Comparison of ENCODE assay signal across 13 cellular contexts in genomic region chr11:11163256-11163655, GRCh38.
DNase-seq lines count a peak whose midpoint lies in the region; ATAC-seq and TF ChIP-seq lines count a peak whose summit lies in the region.
"Had no signal": no experiment of that assay in that cellular context is flagged by ENCODE, and none has a peak within 500 bp of the region (broad histone marks: within the 10 kb centered on the region; RNA-seq: fewer than 3 reads in every experiment).

No MANE protein-coding gene starts in this region.

- no peak overlapping the region for H4K8ac ChIP-seq in mesenchymal stem cell (ENCODE audit: low read length)

- H3K27me3 Mint-ChIP-seq in stimulated activated memory B cell treated with anti-CD40 and anti-IgM and Interleukin-4, amounts not matched to agents 10 μg/mL and 1 μg/mL and 100 μg/mL, for 72 hours: peaks cover 10% of the 10 kb centered on the region
- H3K27me3 Mint-ChIP-seq: stimulated activated naive CD8-positive, alpha-beta T cell treated with anti-CD3 and anti-CD28 coated beads, Interleukin-15, amount 100 ng/mL, for 72 hours had no signal

- DNase-seq in AG08395 (ENCODE audit: low spot score): peak; percentile 44
- no peak for DNase-seq in brain microvascular endothelial cell
- peak; percentile 16 for DNase-seq in mesenchymal stem cell
- DNase-seq in NCI-H226: no peak
- DNase-seq in COLO829 (ENCODE audit: low spot score): no peak
- DNase-seq: CD8-positive, alpha-beta T cell; NCI-H1105 treated with DMSO at 0.1 percent for 48 hours; stimulated activated naive CD8-positive, alpha-beta T cell treated with anti-CD3 and anti-CD28 coated beads, Interleukin-15, amount 100 ng/mL, for 72 hours had no signal

- H3K14ac ChIP-seq in mesenchymal stem cell (ENCODE audit: low read length in 2 of 2): no peak overlapping the region

- H3K4me2 ChIP-seq in mesenchymal stem cell (ENCODE audit: low read length, poor library complexity, severe bottlenecking): no peak overlapping the region

- H2BK15ac ChIP-seq in mesenchymal stem cell (ENCODE audit: low read depth, poor library complexity, severe bottlenecking): no peak overlapping the region

- H3K36me3 ChIP-seq in HEK293 (ENCODE audit: control insufficient read depth in 2 of 2, insufficient read depth in 1 of 2, low read length in 2 of 2) (no peaks in the 10 kb centered on the region), brain microvascular endothelial cell (replicated peaks) (no peaks in the 10 kb centered on the region), mesenchymal stem cell (ENCODE audit: control insufficient read depth in 1 of 2, insufficient read depth in 2 of 2, low read depth in 1 of 2, low read length in 2 of 2) (no peaks in the 10 kb centered on the region)

- H3K27me3 ChIP-seq in brain microvascular endothelial cell (replicated peaks) (no peaks in the 10 kb centered on the region), mesenchymal stem cell (ENCODE audit: control insufficient read depth in 1 of 2, insufficient read depth in 1 of 2, low read length in 2 of 2) (peaks cover 40 to 53% of the 10 kb centered on the region in 2 experiments)

- H3K9ac ChIP-seq in mesenchymal stem cell (ENCODE audit: low read length): no peak overlapping the region

- H3K79me1 ChIP-seq in mesenchymal stem cell (replicated peaks; ENCODE audit: low read length, poor library complexity, severe bottlenecking): no peaks in the 10 kb centered on the region

- H3K9me3 ChIP-seq in HEK293 (ENCODE audit: control insufficient read depth, insufficient read depth, low read depth, low read length) (no peaks in the 10 kb centered on the region), mesenchymal stem cell (ENCODE audit: control insufficient read depth, low read length) (no peaks in the 10 kb centered on the region)

- no peak overlapping the region for H2AK5ac ChIP-seq in mesenchymal stem cell (ENCODE audit: low read length, severe bottlenecking)

- H3K36me3 Mint-ChIP-seq in stimulated activated memory B cell treated with anti-CD40 and anti-IgM and Interleukin-4, amounts not matched to agents 10 μg/mL and 1 μg/mL and 100 μg/mL, for 72 hours: no peaks in the 10 kb centered on the region
- H3K36me3 Mint-ChIP-seq: CD8-positive, alpha-beta T cell; natural killer cell treated with Interleukin-12 subunit alpha and Interleukin-12 subunit beta and Interleukin-15 and Interleukin-18, amount 100 ng/mL, for 72 hours had no signal

- H3K27ac ChIP-seq in HEK293 (ENCODE audit: extremely low read depth, low read depth, low read length): no peak overlapping the region
- no peak overlapping the region for H3K27ac ChIP-seq in brain microvascular endothelial cell
- H3K27ac ChIP-seq in mesenchymal stem cell (ENCODE audit: low read length, poor library complexity, severe bottlenecking): no peak overlapping the region
- H3K27ac ChIP-seq: coronary artery had no signal

- no peak overlapping the region for H4K91ac ChIP-seq in mesenchymal stem cell (ENCODE audit: low read length)

- in situ Hi-C loops in brain microvascular endothelial cell (cut with HindIII; ENCODE audit: low pct_ligation_motif_present, low sequenced_read_pairs): no loop called here

- CTCF ChIA-PET in HEK293 (lab: Yijun Ruan, JAX): interaction anchor here (0.6 to 1.4 kb wide), 7 partner anchors 10 to 135 kb away, joined by 3 to 4 read pairs (median 4); no protein-coding TSS in a partner anchor

- no peak for ATAC-seq in GM21529 (IDR thresholded peaks at IDR 0.05; ENCODE audit: unreplicated experiment)
- no peak for ATAC-seq in stimulated activated memory B cell treated with anti-CD40 and anti-IgM and Interleukin-4, amounts not matched to agents 10 μg/mL and 1 μg/mL and 100 μg/mL, for 72 hours
- ATAC-seq: CD8-positive, alpha-beta T cell; natural killer cell treated with Interleukin-12 subunit alpha and Interleukin-12 subunit beta and Interleukin-15 and Interleukin-18, amount 100 ng/mL, for 72 hours; stimulated activated naive CD8-positive, alpha-beta T cell treated with anti-CD3 and anti-CD28 coated beads, Interleukin-15, amount 100 ng/mL, for 72 hours had no signal

- no peak overlapping the region for H3K18ac ChIP-seq in mesenchymal stem cell (ENCODE audit: low read depth in 1 of 2, low read length in 2 of 2)

- H2BK120ac ChIP-seq in mesenchymal stem cell (ENCODE audit: low read depth, low read length): no peak overlapping the region

- H3K4me3 ChIP-seq in HEK293 (ENCODE audit: low read depth, low read length) (no peak overlapping the region), brain microvascular endothelial cell (ENCODE audit: low read depth, low read length) (no peak overlapping the region), mesenchymal stem cell (ENCODE audit: insufficient read depth in 1 of 2, low read depth in 1 of 2, low read length in 2 of 2) (no peak overlapping the region)
- H3K4me3 ChIP-seq: coronary artery had no signal

- POLR2A ChIA-PET in HEK293 (lab: Yijun Ruan, JAX): no interaction called here

- no peak overlapping the region for H3K27ac Mint-ChIP-seq in stimulated activated memory B cell treated with anti-CD40 and anti-IgM and Interleukin-4, amounts not matched to agents 10 μg/mL and 1 μg/mL and 100 μg/mL, for 72 hours
- H3K27ac Mint-ChIP-seq: CD8-positive, alpha-beta T cell; natural killer cell treated with Interleukin-12 subunit alpha and Interleukin-12 subunit beta and Interleukin-15 and Interleukin-18, amount 100 ng/mL, for 72 hours; stimulated activated naive CD8-positive, alpha-beta T cell treated with anti-CD3 and anti-CD28 coated beads, Interleukin-15, amount 100 ng/mL, for 72 hours had no signal

- no peak overlapping the region for H3K4me3 Mint-ChIP-seq in stimulated activated memory B cell treated with anti-CD40 and anti-IgM and Interleukin-4, amounts not matched to agents 10 μg/mL and 1 μg/mL and 100 μg/mL, for 72 hours
- H3K4me3 Mint-ChIP-seq: CD8-positive, alpha-beta T cell; natural killer cell treated with Interleukin-12 subunit alpha and Interleukin-12 subunit beta and Interleukin-15 and Interleukin-18, amount 100 ng/mL, for 72 hours; stimulated activated naive CD8-positive, alpha-beta T cell treated with anti-CD3 and anti-CD28 coated beads, Interleukin-15, amount 100 ng/mL, for 72 hours had no signal

- H2AFZ ChIP-seq in mesenchymal stem cell (ENCODE audit: low read depth, low read length): no peak overlapping the region

- H2BK12ac ChIP-seq in mesenchymal stem cell (ENCODE audit: low read length in 2 of 2): no peak overlapping the region

- no peaks in the 10 kb centered on the region for H3K4me1 ChIP-seq in HEK293 (ENCODE audit: control insufficient read depth, insufficient read depth, low read length)
- H3K4me1 ChIP-seq in mesenchymal stem cell (ENCODE audit: control insufficient read depth, insufficient read depth, low read depth, low read length): no peaks in the 10 kb centered on the region

- H2BK5ac ChIP-seq in mesenchymal stem cell (ENCODE audit: low read depth, low read length, poor library complexity, severe bottlenecking): no peak overlapping the region

- TF ChIP-seq CTCF in HEK293 (tag by site-specific recombination; IDR thresholded peaks at IDR 0.05) (no peak), brain microvascular endothelial cell (IDR thresholded peaks at IDR 0.05; ENCODE audit: low read depth, low read length, missing control alignments) (peak; percentile 46)

- H3K23ac ChIP-seq in mesenchymal stem cell (ENCODE audit: low read length in 2 of 2): no peak overlapping the region

- 42% methylated on average over 4 of the region's 5 CpGs for whole genome bisulfite sequencing in mesenchymal stem cell

- no peak overlapping the region for H3K4ac ChIP-seq in mesenchymal stem cell (ENCODE audit: low read depth in 1 of 2, low read length in 2 of 2)

- peaks cover 9% of the 10 kb centered on the region for H3K9me3 Mint-ChIP-seq in stimulated activated memory B cell treated with anti-CD40 and anti-IgM and Interleukin-4, amounts not matched to agents 10 μg/mL and 1 μg/mL and 100 μg/mL, for 72 hours
- H3K9me3 Mint-ChIP-seq: CD8-positive, alpha-beta T cell; natural killer cell treated with Interleukin-12 subunit alpha and Interleukin-12 subunit beta and Interleukin-15 and Interleukin-18, amount 100 ng/mL, for 72 hours; stimulated activated naive CD8-positive, alpha-beta T cell treated with anti-CD3 and anti-CD28 coated beads, Interleukin-15, amount 100 ng/mL, for 72 hours had no signal

- no peaks in the 10 kb centered on the region for H3K4me1 Mint-ChIP-seq in stimulated activated memory B cell treated with anti-CD40 and anti-IgM and Interleukin-4, amounts not matched to agents 10 μg/mL and 1 μg/mL and 100 μg/mL, for 72 hours
- H3K4me1 Mint-ChIP-seq: stimulated activated naive CD8-positive, alpha-beta T cell treated with anti-CD3 and anti-CD28 coated beads, Interleukin-15, amount 100 ng/mL, for 72 hours had no signal

TF ChIP-seq in HEK293, 187 proteins besides CTCF, POLR2A, EP300 and RAD21:
- TF ChIP-seq ZNF341 (tag by site-specific recombination; IDR thresholded peaks at IDR 0.05; ENCODE audit: low read depth) (peak; percentile 30; the same call in 1 of the 2 replicates), ZNF354C (tag by site-specific recombination; IDR thresholded peaks at IDR 0.05; ENCODE audit: borderline replicate concordance, low read depth) (no peak)

Comparison
In these comparisons a context has a peak if more than half of its experiments do, and no peak if none do; other contexts are left out.
1. DNase-seq: peak in AG08395 (single experiment) and mesenchymal stem cell (single experiment); none in brain microvascular endothelial cell (single experiment), NCI-H226 (single experiment) and COLO829 (single experiment).